Comparison of ENCODE assay signal across 10 cellular contexts in genomic region chr21:8989883-8990325, GRCh38.
DNase-seq lines count a peak whose midpoint lies in the region; ATAC-seq, FAIRE-seq and TF ChIP-seq lines count a peak whose summit lies in the region.
"Had no signal": no experiment of that assay in that cellular context is flagged by ENCODE, and none has a peak within 500 bp of the region (broad histone marks: within the 10 kb centered on the region; RNA-seq: fewer than 3 reads in every experiment).

No MANE protein-coding gene starts in this region.

- no peak overlapping the region for H3K27ac ChIP-seq in HepG2 (ENCODE audit: extremely low read length, insufficient read depth, low read length)

- H2AFZ ChIP-seq in HepG2 (ENCODE audit: low read length) = no peak overlapping the region

- H3K36me3 ChIP-seq in BE2C = no peaks in the 10 kb centered on the region
- H3K36me3 ChIP-seq in bronchial epithelial cell (ENCODE audit: control insufficient read depth, insufficient read depth, low read length) = no peaks in the 10 kb centered on the region
- no peaks in the 10 kb centered on the region for H3K36me3 ChIP-seq in HepG2 (replicated peaks in 1 of 2; ENCODE audit: control insufficient read depth in 1 of 2, insufficient read depth in 2 of 2, low read length in 2 of 2)

- H3K4me1 ChIP-seq in BE2C = no peaks in the 10 kb centered on the region
- H3K4me1 ChIP-seq in HepG2 (ENCODE audit: insufficient read depth, low read length) = no peaks in the 10 kb centered on the region

- CTCF ChIA-PET in HEK293T (lab: Yijun Ruan, JAX) (no interaction called here), HepG2 (lab: Yijun Ruan, JAX; ENCODE audit: low intra/inter-chr PET ratio, low total read pairs) (no interaction called here)

- POLR2A ChIA-PET in HEK293T (lab: Yijun Ruan, JAX) = no interaction called here
- POLR2A ChIA-PET in HepG2 (lab: Yijun Ruan, JAX) = no interaction called here

- WGBS in HepG2 (ENCODE audit: low lambda C conversion rate) = 27% methylated on average over 14 of the region's 14 CpGs

- no peak for TF ChIP-seq EP300 in HepG2 (IDR thresholded peaks at IDR 0.05; ENCODE audit: low read depth in 2 of 2, low read length in 2 of 2)
- TF ChIP-seq EP300 in HepG2 (CRISPR knock-in tag; IDR thresholded peaks at IDR 0.05; ENCODE audit: borderline replicate concordance) = no peak

- FAIRE-seq in bronchial epithelial cell (lab: Jason Lieb, UNC) (no peak), HepG2 (lab: Jason Lieb, UNC) (no peak)
- FAIRE-seq: H1 had no signal

- peak; percentile 47 for ATAC-seq in HepG2
- ATAC-seq in HG03135 (IDR thresholded peaks at IDR 0.05; ENCODE audit: unreplicated experiment) = no peak

- H3K9ac ChIP-seq in HepG2 (ENCODE audit: insufficient read depth, low read depth, low read length) = no peak overlapping the region

- TF ChIP-seq POLR2A in HepG2 (IDR thresholded peaks at IDR 0.05; ENCODE audit: insufficient read depth in 1 of 2, low read depth in 2 of 2, low read length in 2 of 2) = no peak

- H4K20me1 ChIP-seq in HepG2 (ENCODE audit: insufficient read depth, low read length) = no peaks in the 10 kb centered on the region

- H3K9me3 ChIP-seq in BE2C (no peaks in the 10 kb centered on the region), HepG2 (ENCODE audit: low read length) (peaks cover 62% of the 10 kb centered on the region)

- H3K27me3 ChIP-seq in BE2C (peaks cover 12% of the 10 kb centered on the region), bronchial epithelial cell (ENCODE audit: control insufficient read depth, insufficient read depth, low read length) (no peaks in the 10 kb centered on the region), HepG2 (ENCODE audit: control insufficient read depth in 1 of 2, insufficient read depth in 2 of 2, low read length in 2 of 2) (no peaks in the 10 kb centered on the region)

- TF ChIP-seq CTCF in BE2C (IDR thresholded peaks at IDR 0.05; ENCODE audit: low read depth, low read length) (no peak), bronchial epithelial cell (IDR thresholded peaks at IDR 0.05; ENCODE audit: insufficient read depth, low read length, severe bottlenecking) (no peak), HepG2 (CRISPR knock-in tag; IDR thresholded peaks at IDR 0.05) (no peak)

- BruUV-seq in HepG2 (replicated peaks; lab: Mats Ljungman, UMichigan) = no TSS peak

- no peak for TF ChIP-seq RAD21 in HepG2 (CRISPR knock-in tag; IDR thresholded peaks at IDR 0.05)

- no peak overlapping the region for H3K4me2 ChIP-seq in HepG2 (ENCODE audit: low read depth, low read length)

- intact Hi-C loops in HepG2 (cut with micrococcal nuclease; ENCODE audit: unreplicated experiment) = no loop called here

- peak; percentile 70 for DNase-seq in BE2C
- peak; percentile 39 for DNase-seq in HEK293T (ENCODE audit: extremely low spot score)
- DNase-seq in bronchial epithelial cell (ENCODE audit: low read depth) = peak; percentile 86
- peak; percentile 96 for DNase-seq in HepG2 (ENCODE audit: low spot score)
- no peak for DNase-seq in dedifferentiated amniotic fluid mesenchymal stem cell (ENCODE audit: extremely low spot score)
- DNase-seq in NCI-H524 (lab: John Stamatoyannopoulos, UW) = no peak
- DNase-seq in cerebellar nuclear complex (lab: John Stamatoyannopoulos, UW) = no peak
- DNase-seq: activated effector memory CD4-positive, alpha-beta T cell treated with Interleukin-2 at 50 U/mL for 16 hours had no signal

- H3K79me2 ChIP-seq in HepG2 (ENCODE audit: insufficient read depth, low read length) = no peaks in the 10 kb centered on the region

- in situ Hi-C loops in HepG2 (cut with HindIII; ENCODE audit: extremely low pct_ligation_motif_present, low pct_unique_long_range_greater_than_20kb) = no loop called here

- no peak overlapping the region for H3K4me3 ChIP-seq in BE2C (ENCODE audit: low read depth, low read length)
- H3K4me3 ChIP-seq in bronchial epithelial cell (ENCODE audit: low read depth, low read length) = no peak overlapping the region
- H3K4me3 ChIP-seq in HepG2 (replicated peaks in 1 of 3; ENCODE audit: insufficient read depth in 1 of 3, low read depth in 2 of 3, low read length in 3 of 3) = no peak overlapping the region

TF ChIP-seq in HEK293T, 16 proteins besides CTCF, POLR2A, EP300 and RAD21:
- TF ChIP-seq TARDBP (IDR thresholded peaks at IDR 0.05) = no peak
- TF ChIP-seq FOXK2 (IDR thresholded peaks at IDR 0.05) = no peak
- TF ChIP-seq ARNT (IDR thresholded peaks at IDR 0.05) = no peak
- TF ChIP-seq NFRKB (IDR thresholded peaks at IDR 0.05) = no peak
- no peak for TF ChIP-seq CTBP1 (IDR thresholded peaks at IDR 0.05; ENCODE audit: borderline replicate concordance)

TF ChIP-seq in HepG2, 621 proteins besides CTCF, POLR2A, EP300 and RAD21:
- TF ChIP-seq SCMH1 (CRISPR knock-in tag; IDR thresholded peaks at IDR 0.05; ENCODE audit: borderline replicate concordance) (0 out of 2 replicates have a peak, but pooled peaks have one; percentile 12), ZNF30 (CRISPR knock-in tag; IDR thresholded peaks at IDR 0.05) (no peak), SIX4 (CRISPR knock-in tag; IDR thresholded peaks at IDR 0.05) (no peak), ZNF143 (CRISPR knock-in tag; IDR thresholded peaks at IDR 0.05) (no peak), SRSF1 (optimal IDR thresholded peaks at IDR 0.05; ENCODE audit: low read depth, low read length) (peak; percentile 39), ZNF772 (CRISPR knock-in tag; IDR thresholded peaks at IDR 0.05) (no peak), RBM39 (IDR thresholded peaks at IDR 0.05; ENCODE audit: low read depth, low read length, poor library complexity, severe bottlenecking) (peak; percentile 50), U2AF1 (optimal IDR thresholded peaks at IDR 0.05; ENCODE audit: low read depth, low read length) (peak; percentile 88), YY1 (IDR thresholded peaks at IDR 0.05; ENCODE audit: insufficient read depth, insufficient replicate concordance, low read depth, low read length) (peak; percentile 9), ZSCAN21 (CRISPR knock-in tag; IDR thresholded peaks at IDR 0.05; ENCODE audit: borderline replicate concordance) (no peak), ZNF18 (CRISPR knock-in tag; IDR thresholded peaks at IDR 0.05; ENCODE audit: insufficient replicate concordance) (no peak), ARID4A (CRISPR knock-in tag; IDR thresholded peaks at IDR 0.05; ENCODE audit: borderline replicate concordance) (no peak), MLLT10 (CRISPR knock-in tag; IDR thresholded peaks at IDR 0.05) (no peak), CBFB (CRISPR knock-in tag; IDR thresholded peaks at IDR 0.05) (no peak)

Comparison
In these comparisons a context has a peak if more than half of its experiments do, and no peak if none do; other contexts are left out.
1. DNase-seq: peak in BE2C (single experiment), HEK293T (single experiment), bronchial epithelial cell (single experiment) and HepG2 (single experiment); none in dedifferentiated amniotic fluid mesenchymal stem cell (single experiment), NCI-H524 (0 of 2) and cerebellar nuclear complex (0 of 2).